Comparison of ENCODE assay signal across 19 cellular contexts in the genomic region with DNA sequence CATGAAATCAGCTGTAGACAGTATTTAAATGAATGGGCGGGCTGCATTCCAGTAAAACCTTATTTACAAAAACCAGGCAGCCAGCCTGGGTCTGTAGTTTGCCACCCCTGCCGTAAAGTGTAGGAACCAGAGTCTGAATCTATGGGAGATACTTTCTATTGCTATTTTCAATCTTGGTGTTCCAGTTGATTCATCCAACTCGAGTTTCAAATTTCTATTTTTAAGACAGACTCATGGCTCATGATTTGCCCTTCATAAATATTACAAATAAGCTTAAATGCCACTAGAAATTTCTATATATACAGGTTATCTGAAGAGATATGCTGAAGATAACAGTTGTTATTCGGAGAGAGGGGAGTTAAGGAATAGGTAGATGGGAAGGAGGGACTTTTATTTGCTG. TPM values are rescaled to one million over a fixed set of nuclear protein-coding genes. Genes with fewer than 3 reads are reported as not detected.
"Had no signal": no experiment of that assay in that cellular context is flagged by ENCODE, and none has a peak within 500 bp of the region (broad histone marks: within the 10 kb centered on the region; RNA-seq: fewer than 3 reads in every experiment).

No MANE protein-coding gene starts in this region.

- H3K36me3 ChIP-seq: SJCRH30 had no signal

- ATAC-seq: Panc1, PC-3, Right ventricle myocardium inferior, SK-N-SH treated with all-trans-retinoic acid at 6 μM for 48 hours had no signal

- H3K27me3 ChIP-seq: SJCRH30 had no signal

- H3K27ac ChIP-seq: SJCRH30 had no signal

- H3K4me1 ChIP-seq: SJCRH30 had no signal

- H3K9me3 ChIP-seq: SJCRH30 had no signal

- H3K4me3 ChIP-seq: SJCRH30 had no signal

- DNase-seq: KBM-7; MV-4-11; NCI-H1048; NCI-H1105; NCI-H1436 treated with DMSO at 0.1 percent for 48 hours; NCI-H1694; NCI-H187 treated with DMSO at 0.1 percent for 48 hours; NCI-H2227 treated with DMSO at 0.1 percent for 48 hours; NCI-H524; NCI-H526 treated with DMSO at 0.1 percent for 48 hours; NCI-H82; NK-92 treated with Interleukin-12 subunit alpha and Interleukin-12 subunit beta, amount 100 ng/mL, for 24 hours; PC-3; SHP77 treated with DMSO at 0.1 percent for 48 hours; SJCRH30 had no signal

RNA-seq across cellular contexts. Expression of gene ADGRF4, which starts 18.9 kb away (rescaled TPM):
- total RNA-seq: OCI-LY7, Right ventricle myocardium inferior, SJCRH30 had no signal
